1 cellular context compared by ENCODE assay signal in the genomic region with DNA sequence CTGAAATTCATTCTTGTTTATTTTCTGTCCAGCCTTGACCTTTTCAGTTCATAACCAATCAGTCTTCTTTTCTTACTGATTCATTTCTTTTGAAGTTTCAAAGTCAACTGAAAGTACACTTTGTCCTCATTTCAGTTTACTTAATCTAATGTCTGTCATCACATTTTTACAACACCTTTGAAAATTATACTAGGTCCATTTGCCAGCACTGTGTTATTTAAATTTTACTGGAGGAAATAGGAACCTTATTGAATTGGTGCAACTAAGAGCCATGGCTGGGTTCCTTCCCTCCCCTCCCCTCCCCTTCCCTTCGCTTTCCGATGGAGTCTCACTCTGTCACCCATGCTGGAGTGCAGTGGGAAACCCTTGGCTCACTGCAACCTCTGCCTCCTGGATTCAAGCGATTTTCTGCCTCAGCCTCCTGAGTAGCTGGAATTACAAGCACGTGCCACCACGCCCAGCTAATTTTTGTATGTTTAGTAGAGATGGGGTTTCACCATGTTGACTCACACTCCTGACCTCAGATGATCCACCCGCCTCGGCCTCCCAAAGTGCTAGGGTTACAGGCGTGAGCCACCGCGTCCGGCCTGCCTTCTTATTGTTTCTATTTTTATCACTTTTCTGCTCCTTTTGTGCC.
A peak's percentile ranks its signal among the peaks of the same experiment; 100 is the strongest.
TF ChIP-seq lines count a peak whose summit lies in the region.

No MANE protein-coding gene starts in this region.

TF ChIP-seq in HepG2, 621 proteins besides CTCF, POLR2A, EP300 and RAD21 (continued from another document and continues in another):
- TF ChIP-seq, protein P1, sequence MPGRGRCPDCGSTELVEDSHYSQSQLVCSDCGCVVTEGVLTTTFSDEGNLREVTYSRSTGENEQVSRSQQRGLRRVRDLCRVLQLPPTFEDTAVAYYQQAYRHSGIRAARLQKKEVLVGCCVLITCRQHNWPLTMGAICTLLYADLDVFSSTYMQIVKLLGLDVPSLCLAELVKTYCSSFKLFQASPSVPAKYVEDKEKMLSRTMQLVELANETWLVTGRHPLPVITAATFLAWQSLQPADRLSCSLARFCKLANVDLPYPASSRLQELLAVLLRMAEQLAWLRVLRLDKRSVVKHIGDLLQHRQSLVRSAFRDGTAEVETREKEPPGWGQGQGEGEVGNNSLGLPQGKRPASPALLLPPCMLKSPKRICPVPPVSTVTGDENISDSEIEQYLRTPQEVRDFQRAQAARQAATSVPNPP (CRISPR knock-in tag; IDR thresholded peaks at IDR 0.05): no peak
- TF ChIP-seq RBM39 (IDR thresholded peaks at IDR 0.05; ENCODE audit: low read depth, low read length, poor library complexity, severe bottlenecking): no peak
- TF ChIP-seq CBX1 (IDR thresholded peaks at IDR 0.05; ENCODE audit: low read depth): no peak
- no peak for TF ChIP-seq ZNF138 (CRISPR knock-in tag; IDR thresholded peaks at IDR 0.05; ENCODE audit: low read depth)
- TF ChIP-seq AGO1 (IDR thresholded peaks at IDR 0.05; ENCODE audit: low read depth, low read length, poor library complexity, severe bottlenecking): no peak
- no peak for TF ChIP-seq ZNF83 (CRISPR knock-in tag; IDR thresholded peaks at IDR 0.05; ENCODE audit: borderline replicate concordance)
- no peak for TF ChIP-seq ZBTB8A (CRISPR knock-in tag; IDR thresholded peaks at IDR 0.05; ENCODE audit: borderline replicate concordance, low read depth)
- TF ChIP-seq, protein P2, sequence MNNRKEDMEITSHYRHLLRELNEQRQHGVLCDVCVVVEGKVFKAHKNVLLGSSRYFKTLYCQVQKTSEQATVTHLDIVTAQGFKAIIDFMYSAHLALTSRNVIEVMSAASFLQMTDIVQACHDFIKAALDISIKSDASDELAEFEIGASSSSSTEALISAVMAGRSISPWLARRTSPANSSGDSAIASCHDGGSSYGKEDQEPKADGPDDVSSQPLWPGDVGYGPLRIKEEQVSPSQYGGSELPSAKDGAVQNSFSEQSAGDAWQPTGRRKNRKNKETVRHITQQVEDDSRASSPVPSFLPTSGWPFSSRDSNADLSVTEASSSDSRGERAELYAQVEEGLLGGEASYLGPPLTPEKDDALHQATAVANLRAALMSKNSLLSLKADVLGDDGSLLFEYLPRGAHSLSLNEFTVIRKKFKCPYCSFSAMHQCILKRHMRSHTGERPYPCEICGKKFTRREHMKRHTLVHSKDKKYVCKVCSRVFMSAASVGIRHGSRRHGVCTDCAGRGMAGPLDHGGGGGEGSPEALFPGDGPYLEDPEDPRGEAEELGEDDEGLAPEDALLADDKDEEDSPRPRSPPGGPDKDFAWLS (CRISPR knock-in tag; IDR thresholded peaks at IDR 0.05; ENCODE audit: borderline replicate concordance): no peak
- no peak for TF ChIP-seq TEF (CRISPR knock-in tag; IDR thresholded peaks at IDR 0.05)
- no peak for TF ChIP-seq ZNF160 (CRISPR knock-in tag; IDR thresholded peaks at IDR 0.05)
- TF ChIP-seq ZNF674 (CRISPR knock-in tag; IDR thresholded peaks at IDR 0.05; ENCODE audit: low read depth): no peak
- TF ChIP-seq, protein P3, sequence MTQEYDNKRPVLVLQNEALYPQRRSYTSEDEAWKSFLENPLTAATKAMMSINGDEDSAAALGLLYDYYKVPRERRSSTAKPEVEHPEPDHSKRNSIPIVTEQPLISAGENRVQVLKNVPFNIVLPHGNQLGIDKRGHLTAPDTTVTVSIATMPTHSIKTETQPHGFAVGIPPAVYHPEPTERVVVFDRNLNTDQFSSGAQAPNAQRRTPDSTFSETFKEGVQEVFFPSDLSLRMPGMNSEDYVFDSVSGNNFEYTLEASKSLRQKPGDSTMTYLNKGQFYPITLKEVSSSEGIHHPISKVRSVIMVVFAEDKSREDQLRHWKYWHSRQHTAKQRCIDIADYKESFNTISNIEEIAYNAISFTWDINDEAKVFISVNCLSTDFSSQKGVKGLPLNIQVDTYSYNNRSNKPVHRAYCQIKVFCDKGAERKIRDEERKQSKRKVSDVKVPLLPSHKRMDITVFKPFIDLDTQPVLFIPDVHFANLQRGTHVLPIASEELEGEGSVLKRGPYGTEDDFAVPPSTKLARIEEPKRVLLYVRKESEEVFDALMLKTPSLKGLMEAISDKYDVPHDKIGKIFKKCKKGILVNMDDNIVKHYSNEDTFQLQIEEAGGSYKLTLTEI (CRISPR knock-in tag; conservative IDR thresholded peaks at IDR 0.05): no peak
- no peak for TF ChIP-seq PRDM4 (CRISPR knock-in tag; IDR thresholded peaks at IDR 0.05; ENCODE audit: borderline replicate concordance)
- TF ChIP-seq ZNF382 (CRISPR knock-in tag; IDR thresholded peaks at IDR 0.05; ENCODE audit: borderline replicate concordance): no peak
- TF ChIP-seq ZNF263 (CRISPR knock-in tag; IDR thresholded peaks at IDR 0.05): no peak
- TF ChIP-seq GPBP1L1 (CRISPR knock-in tag; IDR thresholded peaks at IDR 0.05): no peak
- no peak for TF ChIP-seq ZFP37 (CRISPR knock-in tag; IDR thresholded peaks at IDR 0.05; ENCODE audit: borderline replicate concordance)
- TF ChIP-seq ZSCAN25 (CRISPR knock-in tag; IDR thresholded peaks at IDR 0.05): peak; percentile 91
- TF ChIP-seq ZNF552 (CRISPR knock-in tag; IDR thresholded peaks at IDR 0.05; ENCODE audit: borderline replicate concordance): no peak
- TF ChIP-seq ZNF557 (CRISPR knock-in tag; IDR thresholded peaks at IDR 0.05): no peak
- no peak for TF ChIP-seq FOXK1 (CRISPR knock-in tag; IDR thresholded peaks at IDR 0.05; ENCODE audit: borderline replicate concordance, low read depth)
- TF ChIP-seq NFYC (CRISPR knock-in tag; IDR thresholded peaks at IDR 0.05): no peak; the same call in 1 of the 2 replicates
- no peak for TF ChIP-seq ZFYVE20 (CRISPR knock-in tag; IDR thresholded peaks at IDR 0.05; ENCODE audit: borderline replicate concordance, low read depth)
- TF ChIP-seq, protein P4, sequence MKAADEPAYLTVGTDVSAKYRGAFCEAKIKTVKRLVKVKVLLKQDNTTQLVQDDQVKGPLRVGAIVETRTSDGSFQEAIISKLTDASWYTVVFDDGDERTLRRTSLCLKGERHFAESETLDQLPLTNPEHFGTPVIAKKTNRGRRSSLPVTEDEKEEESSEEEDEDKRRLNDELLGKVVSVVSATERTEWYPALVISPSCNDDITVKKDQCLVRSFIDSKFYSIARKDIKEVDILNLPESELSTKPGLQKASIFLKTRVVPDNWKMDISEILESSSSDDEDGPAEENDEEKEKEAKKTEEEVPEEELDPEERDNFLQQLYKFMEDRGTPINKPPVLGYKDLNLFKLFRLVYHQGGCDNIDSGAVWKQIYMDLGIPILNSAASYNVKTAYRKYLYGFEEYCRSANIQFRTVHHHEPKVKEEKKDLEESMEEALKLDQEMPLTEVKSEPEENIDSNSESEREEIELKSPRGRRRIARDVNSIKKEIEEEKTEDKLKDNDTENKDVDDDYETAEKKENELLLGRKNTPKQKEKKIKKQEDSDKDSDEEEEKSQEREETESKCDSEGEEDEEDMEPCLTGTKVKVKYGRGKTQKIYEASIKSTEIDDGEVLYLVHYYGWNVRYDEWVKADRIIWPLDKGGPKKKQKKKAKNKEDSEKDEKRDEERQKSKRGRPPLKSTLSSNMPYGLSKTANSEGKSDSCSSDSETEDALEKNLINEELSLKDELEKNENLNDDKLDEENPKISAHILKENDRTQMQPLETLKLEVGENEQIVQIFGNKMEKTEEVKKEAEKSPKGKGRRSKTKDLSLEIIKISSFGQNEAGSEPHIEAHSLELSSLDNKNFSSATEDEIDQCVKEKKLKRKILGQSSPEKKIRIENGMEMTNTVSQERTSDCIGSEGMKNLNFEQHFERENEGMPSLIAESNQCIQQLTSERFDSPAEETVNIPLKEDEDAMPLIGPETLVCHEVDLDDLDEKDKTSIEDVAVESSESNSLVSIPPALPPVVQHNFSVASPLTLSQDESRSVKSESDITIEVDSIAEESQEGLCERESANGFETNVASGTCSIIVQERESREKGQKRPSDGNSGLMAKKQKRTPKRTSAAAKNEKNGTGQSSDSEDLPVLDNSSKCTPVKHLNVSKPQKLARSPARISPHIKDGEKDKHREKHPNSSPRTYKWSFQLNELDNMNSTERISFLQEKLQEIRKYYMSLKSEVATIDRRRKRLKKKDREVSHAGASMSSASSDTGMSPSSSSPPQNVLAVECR (CRISPR knock-in tag; IDR thresholded peaks at IDR 0.05; ENCODE audit: borderline replicate concordance): peak; percentile 59; the same call in 1 of the 2 replicates
- no peak for TF ChIP-seq ZNF607 (CRISPR knock-in tag; IDR thresholded peaks at IDR 0.05; ENCODE audit: borderline replicate concordance)
- TF ChIP-seq ZNF256 (CRISPR knock-in tag; conservative IDR thresholded peaks at IDR 0.05): no peak
- TF ChIP-seq, protein P5, sequence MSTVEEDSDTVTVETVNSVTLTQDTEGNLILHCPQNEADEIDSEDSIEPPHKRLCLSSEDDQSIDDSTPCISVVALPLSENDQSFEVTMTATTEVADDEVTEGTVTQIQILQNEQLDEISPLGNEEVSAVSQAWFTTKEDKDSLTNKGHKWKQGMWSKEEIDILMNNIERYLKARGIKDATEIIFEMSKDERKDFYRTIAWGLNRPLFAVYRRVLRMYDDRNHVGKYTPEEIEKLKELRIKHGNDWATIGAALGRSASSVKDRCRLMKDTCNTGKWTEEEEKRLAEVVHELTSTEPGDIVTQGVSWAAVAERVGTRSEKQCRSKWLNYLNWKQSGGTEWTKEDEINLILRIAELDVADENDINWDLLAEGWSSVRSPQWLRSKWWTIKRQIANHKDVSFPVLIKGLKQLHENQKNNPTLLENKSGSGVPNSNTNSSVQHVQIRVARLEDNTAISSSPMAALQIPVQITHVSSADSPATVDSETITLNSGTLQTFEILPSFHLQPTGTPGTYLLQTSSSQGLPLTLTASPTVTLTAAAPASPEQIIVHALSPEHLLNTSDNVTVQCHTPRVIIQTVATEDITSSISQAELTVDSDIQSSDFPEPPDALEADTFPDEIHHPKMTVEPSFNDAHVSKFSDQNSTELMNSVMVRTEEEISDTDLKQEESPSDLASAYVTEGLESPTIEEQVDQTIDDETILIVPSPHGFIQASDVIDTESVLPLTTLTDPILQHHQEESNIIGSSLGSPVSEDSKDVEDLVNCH (CRISPR knock-in tag; IDR thresholded peaks at IDR 0.05): no peak
- TF ChIP-seq, protein P6, sequence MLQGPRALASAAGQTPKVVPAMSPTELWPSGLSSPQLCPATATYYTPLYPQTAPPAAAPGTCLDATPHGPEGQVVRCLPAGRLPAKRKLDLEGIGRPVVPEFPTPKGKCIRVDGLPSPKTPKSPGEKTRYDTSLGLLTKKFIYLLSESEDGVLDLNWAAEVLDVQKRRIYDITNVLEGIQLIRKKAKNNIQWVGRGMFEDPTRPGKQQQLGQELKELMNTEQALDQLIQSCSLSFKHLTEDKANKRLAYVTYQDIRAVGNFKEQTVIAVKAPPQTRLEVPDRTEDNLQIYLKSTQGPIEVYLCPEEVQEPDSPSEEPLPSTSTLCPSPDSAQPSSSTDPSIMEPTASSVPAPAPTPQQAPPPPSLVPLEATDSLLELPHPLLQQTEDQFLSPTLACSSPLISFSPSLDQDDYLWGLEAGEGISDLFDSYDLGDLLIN (CRISPR knock-in tag; IDR thresholded peaks at IDR 0.05; ENCODE audit: borderline replicate concordance): no peak
- TF ChIP-seq, protein P7, sequence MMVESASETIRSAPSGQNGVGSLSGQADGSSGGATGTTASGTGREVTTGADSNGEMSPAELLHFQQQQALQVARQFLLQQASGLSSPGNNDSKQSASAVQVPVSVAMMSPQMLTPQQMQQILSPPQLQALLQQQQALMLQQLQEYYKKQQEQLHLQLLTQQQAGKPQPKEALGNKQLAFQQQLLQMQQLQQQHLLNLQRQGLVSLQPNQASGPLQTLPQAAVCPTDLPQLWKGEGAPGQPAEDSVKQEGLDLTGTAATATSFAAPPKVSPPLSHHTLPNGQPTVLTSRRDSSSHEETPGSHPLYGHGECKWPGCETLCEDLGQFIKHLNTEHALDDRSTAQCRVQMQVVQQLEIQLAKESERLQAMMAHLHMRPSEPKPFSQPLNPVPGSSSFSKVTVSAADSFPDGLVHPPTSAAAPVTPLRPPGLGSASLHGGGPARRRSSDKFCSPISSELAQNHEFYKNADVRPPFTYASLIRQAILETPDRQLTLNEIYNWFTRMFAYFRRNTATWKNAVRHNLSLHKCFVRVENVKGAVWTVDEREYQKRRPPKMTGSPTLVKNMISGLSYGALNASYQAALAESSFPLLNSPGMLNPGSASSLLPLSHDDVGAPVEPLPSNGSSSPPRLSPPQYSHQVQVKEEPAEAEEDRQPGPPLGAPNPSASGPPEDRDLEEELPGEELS (CRISPR knock-in tag; IDR thresholded peaks at IDR 0.05): peak; percentile 75
- TF ChIP-seq GATAD2A (CRISPR knock-in tag; IDR thresholded peaks at IDR 0.05): peak; percentile 43
- no peak for TF ChIP-seq ZNF546 (CRISPR knock-in tag; conservative IDR thresholded peaks at IDR 0.05)
- no peak for TF ChIP-seq ZNF672 (CRISPR knock-in tag; IDR thresholded peaks at IDR 0.05)
- no peak for TF ChIP-seq PCBP2 (optimal IDR thresholded peaks at IDR 0.05; ENCODE audit: low read depth, low read length, poor library complexity, severe bottlenecking)
- no peak for TF ChIP-seq TEAD2 (CRISPR knock-in tag; IDR thresholded peaks at IDR 0.05)
- TF ChIP-seq MED8 (CRISPR knock-in tag; IDR thresholded peaks at IDR 0.05; ENCODE audit: insufficient replicate concordance): no peak
